ENCODE assay signal across 28 cellular contexts in the genomic region with DNA sequence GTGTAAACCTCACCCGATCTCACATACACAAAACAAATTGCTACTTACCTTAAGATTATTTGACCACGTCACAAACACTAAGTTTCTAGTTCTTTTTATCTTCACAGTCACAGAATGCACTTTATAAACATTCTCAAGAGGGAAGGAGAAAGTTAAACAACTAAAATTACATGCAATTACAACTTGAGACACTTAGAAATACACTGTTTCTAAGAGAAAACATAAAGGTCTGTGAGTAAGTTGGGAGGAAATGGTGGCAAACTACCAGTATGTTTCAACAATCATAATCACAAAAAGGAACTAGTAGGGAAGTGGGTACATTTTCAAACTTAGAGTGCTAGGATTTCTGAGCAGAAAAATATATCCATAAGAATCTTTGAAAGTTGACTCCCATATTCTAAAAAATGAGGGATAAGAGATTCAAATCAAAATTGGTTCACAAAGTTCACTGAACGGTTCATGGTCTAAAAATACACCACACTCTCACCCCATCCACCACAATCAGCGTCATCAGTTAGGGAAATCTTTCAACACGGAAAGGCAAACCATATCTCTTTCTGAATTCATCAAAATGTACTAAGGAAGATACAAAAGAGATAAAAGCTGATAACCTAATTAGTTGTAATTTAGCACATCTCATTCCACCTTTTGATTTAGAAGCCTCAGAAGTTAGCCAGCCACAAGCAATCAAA.
DNase-seq lines count a peak whose midpoint lies in the region; ATAC-seq, FAIRE-seq and TF ChIP-seq lines count a peak whose summit lies in the region.
"Had no signal": no experiment of that assay in that cellular context is flagged by ENCODE, and none has a peak within 500 bp of the region (broad histone marks: within the 10 kb centered on the region; RNA-seq: fewer than 3 reads in every experiment).

No MANE protein-coding gene starts in this region.

- TF ChIP-seq EP300 in GM12878 (IDR thresholded peaks at IDR 0.05; ENCODE audit: borderline replicate concordance in 1 of 2, control insufficient read depth in 1 of 2, low read depth in 2 of 2, low read length in 2 of 2), result no peak
- no peak for TF ChIP-seq EP300 in sigmoid colon (IDR thresholded peaks at IDR 0.05)

- H3K9me3 ChIP-seq in IMR-90 (ENCODE audit: control insufficient read depth, insufficient read depth, low read length), result no peaks in the 10 kb centered on the region
- H3K9me3 ChIP-seq in GM12878 (replicated peaks; ENCODE audit: control insufficient read depth, insufficient read depth, low read length), result no peaks in the 10 kb centered on the region
- H3K9me3 ChIP-seq in mesenchymal stem cell (ENCODE audit: control insufficient read depth, low read length), result no peaks in the 10 kb centered on the region
- H3K9me3 ChIP-seq in sigmoid colon, result no peaks in the 10 kb centered on the region
- H3K9me3 ChIP-seq: lower lobe of right lung, thoracic aorta, uterus had no signal

- H4K5ac ChIP-seq in IMR-90 (ENCODE audit: low read depth, low read length), result no peak overlapping the region

- intact Hi-C loops in IMR-90 (cut with micrococcal nuclease) (no loop called here), GM12878 (cut with micrococcal nuclease; ENCODE audit: unreplicated experiment) (no loop called here), sigmoid colon (cut with DNase I) (no loop called here), Right ventricle myocardium inferior (cut with DNase I) (no loop called here)
- intact Hi-C loops in activated naive CD4-positive, alpha-beta T cell treated with anti-CD3 and anti-CD28 coated beads for 36 hours (cut with micrococcal nuclease), result no loop called here

- H2BK15ac ChIP-seq in IMR-90 (ENCODE audit: low read depth, low read length) (0 out of 3 replicates have a peak overlapping the region, but pooled peaks have one; percentile 74), mesenchymal stem cell (ENCODE audit: low read depth, poor library complexity, severe bottlenecking) (no peak overlapping the region)

- H3K4me1 ChIP-seq in IMR-90 (ENCODE audit: control insufficient read depth, insufficient read depth, low read length), result peaks cover 4% of the 10 kb centered on the region; the same call in 1 of the 2 replicates
- no peaks in the 10 kb centered on the region for H3K4me1 ChIP-seq in GM12878 (ENCODE audit: control insufficient read depth, insufficient read depth, low read length)
- H3K4me1 ChIP-seq in mesenchymal stem cell (ENCODE audit: control insufficient read depth, insufficient read depth, low read depth, low read length), result peaks cover 2% of the 10 kb centered on the region
- peaks cover 0 to 43% (median 32%) of the 10 kb centered on the region in 4 donors for H3K4me1 ChIP-seq in sigmoid colon
- H3K4me1 ChIP-seq: uterus had no signal

- no peak for TF ChIP-seq CTCF in IMR-90 (conservative IDR thresholded peaks at IDR 0.05; ENCODE audit: low read depth, low read length)
- no peak for TF ChIP-seq CTCF in GM12878 (IDR thresholded peaks at IDR 0.05 in 2 of 3, conservative IDR thresholded peaks at IDR 0.05 in 1 of 3; ENCODE audit: control insufficient read depth in 2 of 3, extremely low read depth in 1 of 3, insufficient read depth in 1 of 3, low read depth in 3 of 3, low read length in 3 of 3)
- TF ChIP-seq CTCF in sigmoid colon (IDR thresholded peaks at IDR 0.05), result no peak

- no peaks in the 10 kb centered on the region for H3K27me3 Mint-ChIP-seq in activated naive CD4-positive, alpha-beta T cell treated with anti-CD3 and anti-CD28 coated beads for 36 hours (ENCODE audit: low read depth)
- H3K27me3 Mint-ChIP-seq: activated CD8-positive, alpha-beta T cell treated with anti-CD3 and anti-CD28 coated beads for 36 hours; activated naive CD8-positive, alpha-beta T cell treated with anti-CD3 and anti-CD28 coated beads for 36 hours; central memory CD8-positive, alpha-beta T cell; progenitor cell of endocrine pancreas; T-helper 17 cell had no signal

- DNase-seq in IMR-90, result peak; percentile 51
- no peak for DNase-seq in GM12878 (ENCODE audit: low read depth, low spot score)
- DNase-seq in mesenchymal stem cell, result peak; percentile 72
- no peak for DNase-seq in sigmoid colon
- DNase-seq in NOMO-1 (lab: John Stamatoyannopoulos, UW; ENCODE audit: unreplicated experiment in 2 of 2), result no peak
- no peak for DNase-seq in activated naive CD4-positive, alpha-beta T cell treated with anti-CD3 and anti-CD28 coated beads for 36 hours
- DNase-seq in Right ventricle myocardium inferior (ENCODE audit: missing footprints), result no peak
- DNase-seq: activated CD4-positive, alpha-beta T cell treated with anti-CD3 and anti-CD28 coated beads for 1 hour; activated CD8-positive, alpha-beta T cell treated with anti-CD3 and anti-CD28 coated beads for 36 hours; activated naive CD8-positive, alpha-beta T cell treated with anti-CD3 and anti-CD28 coated beads for 36 hours; Calu3; GOT3; lower lobe of right lung; MM.1S; NCI-H1417; NCI-H345; NCI-H748 treated with DMSO at 0.1 percent for 48 hours; stimulated activated naive CD8-positive, alpha-beta T cell treated with anti-CD3 and anti-CD28 coated beads, Interleukin-15, Interleukin-2, amounts not matched to agents 100 U/mL and 50 U/mL, for 24 hours; T-helper 17 cell; uterus had no signal

- H2AK9ac ChIP-seq in IMR-90 (replicated peaks; ENCODE audit: low read depth, low read length, poor library complexity), result no peak overlapping the region

- in situ Hi-C loops in IMR-90 (cut with MboI; ENCODE audit: low sequenced_read_pairs), result no loop called here
- in situ Hi-C loops in GM12878 (cut with MboI), result no loop called here

- H2AFZ ChIP-seq in IMR-90 (replicated peaks; ENCODE audit: low read length, poor library complexity), result no peak overlapping the region
- H2AFZ ChIP-seq in GM12878 (ENCODE audit: control insufficient read depth, low read depth, low read length), result no peak overlapping the region
- no peak overlapping the region for H2AFZ ChIP-seq in mesenchymal stem cell (ENCODE audit: low read depth, low read length)

- no CpG with 5 or more reads among the region's 5 CpGs for WGBS in IMR-90 (ENCODE audit: extremely low coverage in 2 of 2, insufficient read length in 1 of 2), 2 experiments
- WGBS in GM12878 (ENCODE audit: insufficient coverage, insufficient replicate concordance, low lambda C conversion rate, missing lambda C conversion rate), result 5% methylated on average over 5 of the region's 5 CpGs
- 47% methylated on average over 2 of the region's 5 CpGs for WGBS in mesenchymal stem cell
- 82 to 83% methylated on average over 5 of the region's 5 CpGs for WGBS in sigmoid colon, 2 donors

- H3K14ac ChIP-seq in IMR-90 (replicated peaks; ENCODE audit: low read depth, low read length) (peak overlapping the region; percentile 68; the same call in 1 of the 2 replicates), mesenchymal stem cell (ENCODE audit: low read length in 2 of 2) (no peak overlapping the region)

- no peak overlapping the region for H2BK12ac ChIP-seq in mesenchymal stem cell (ENCODE audit: low read length in 2 of 2)

- H3K79me2 ChIP-seq in GM12878 (ENCODE audit: control insufficient read depth, insufficient read depth, low read length), result no peaks in the 10 kb centered on the region

- no peak overlapping the region for H2BK120ac ChIP-seq in IMR-90 (ENCODE audit: low read depth, low read length)
- H2BK120ac ChIP-seq in mesenchymal stem cell (ENCODE audit: low read depth, low read length), result no peak overlapping the region

- 0 out of 2 replicates have a peak overlapping the region, but pooled peaks have one; percentile 46 for H3K4me2 ChIP-seq in IMR-90 (ENCODE audit: low read depth, low read length)
- no peak overlapping the region for H3K4me2 ChIP-seq in GM12878 (ENCODE audit: control insufficient read depth, insufficient read depth)
- H3K4me2 ChIP-seq in mesenchymal stem cell (ENCODE audit: low read length, poor library complexity, severe bottlenecking), result no peak overlapping the region

- no peak for FAIRE-seq in GM12878 (lab: Jason Lieb, UNC)
- FAIRE-seq: K562 had no signal

- H3K36me3 Mint-ChIP-seq in activated naive CD4-positive, alpha-beta T cell treated with anti-CD3 and anti-CD28 coated beads for 36 hours (ENCODE audit: low read depth), result no peaks in the 10 kb centered on the region
- H3K36me3 Mint-ChIP-seq: activated naive CD8-positive, alpha-beta T cell treated with anti-CD3 and anti-CD28 coated beads for 36 hours; CD14-positive monocyte had no signal

- H3K9ac ChIP-seq in IMR-90 (ENCODE audit: low read depth, low read length) (no peak overlapping the region), GM12878 (ENCODE audit: control insufficient read depth, insufficient read depth, low read length) (no peak overlapping the region), mesenchymal stem cell (ENCODE audit: low read length) (no peak overlapping the region)

- 0 out of 2 replicates have a peak overlapping the region, but pooled peaks have one; percentile 42 for H3K18ac ChIP-seq in IMR-90 (ENCODE audit: low read depth, low read length)
- H3K18ac ChIP-seq in mesenchymal stem cell (ENCODE audit: low read depth in 1 of 2, low read length in 2 of 2), result no peak overlapping the region

- peaks cover 4% of the 10 kb centered on the region; the same call in 1 of the 2 replicates for H3K36me3 ChIP-seq in IMR-90 (ENCODE audit: control insufficient read depth, insufficient read depth, low read length)
- H3K36me3 ChIP-seq in GM12878 (ENCODE audit: control insufficient read depth in 2 of 2, insufficient read depth in 2 of 2, low read length in 1 of 2), result no peaks in the 10 kb centered on the region
- H3K36me3 ChIP-seq in mesenchymal stem cell (ENCODE audit: control insufficient read depth in 1 of 2, insufficient read depth in 2 of 2, low read depth in 1 of 2, low read length in 2 of 2), result peaks cover 5 to 54% of the 10 kb centered on the region in 2 experiments
- no peaks in the 10 kb centered on the region for H3K36me3 ChIP-seq in sigmoid colon
- H3K36me3 ChIP-seq: lower lobe of right lung, thoracic aorta, uterus had no signal

- CTCF ChIA-PET in IMR-90 (lab: Yijun Ruan, JAX) (no interaction called here), GM12878 (lab: Yijun Ruan, JAX) (no interaction called here)
- CTCF ChIA-PET in activated naive CD4-positive, alpha-beta T cell treated with anti-CD3 and anti-CD28 coated beads for 36 hours (lab: Charles Lee), result no interaction called here

- no peaks in the 10 kb centered on the region for H4K20me1 ChIP-seq in IMR-90 (ENCODE audit: insufficient read depth, low read length)
- no peaks in the 10 kb centered on the region for H4K20me1 ChIP-seq in GM12878 (ENCODE audit: control insufficient read depth, insufficient read depth)

- peak; percentile 40 for ATAC-seq in IMR-90 (ENCODE audit: low read depth)
- ATAC-seq in GM12878, result peak; percentile 53
- no peak for ATAC-seq in Right ventricle myocardium inferior
- ATAC-seq in HG03460 (IDR thresholded peaks at IDR 0.05; ENCODE audit: unreplicated experiment), result no peak
- ATAC-seq: activated CD8-positive, alpha-beta T cell treated with anti-CD3 and anti-CD28 coated beads for 36 hours; K562; lower lobe of right lung; stimulated activated naive CD8-positive, alpha-beta T cell treated with anti-CD3 and anti-CD28 coated beads, Interleukin-15, Interleukin-2, amounts not matched to agents 100 U/mL and 50 U/mL, for 24 hours; T-helper 17 cell had no signal

- H3K27ac ChIP-seq in IMR-90 (ENCODE audit: insufficient read depth, low read length) (no peak overlapping the region; the same call in 1 of the 2 replicates), GM12878 (ENCODE audit: control insufficient read depth, insufficient read depth) (no peak overlapping the region), mesenchymal stem cell (ENCODE audit: low read length, poor library complexity, severe bottlenecking) (no peak overlapping the region), sigmoid colon (peak overlapping the region in 3 of 4 donors; percentile 23 to 61 (median 60))
- H3K27ac ChIP-seq: lower lobe of right lung, RWPE1, SK-N-MC, thoracic aorta had no signal

- TF ChIP-seq POLR2A in IMR-90 (IDR thresholded peaks at IDR 0.05; ENCODE audit: low read depth, low read length), result no peak
- no peak for TF ChIP-seq POLR2A in GM12878 (IDR thresholded peaks at IDR 0.05; ENCODE audit: low read depth, low read length)
- no peak for TF ChIP-seq POLR2A in sigmoid colon (IDR thresholded peaks at IDR 0.05)

- H3K9me3 Mint-ChIP-seq in activated naive CD4-positive, alpha-beta T cell treated with anti-CD3 and anti-CD28 coated beads for 36 hours, result peaks cover 3% of the 10 kb centered on the region
- H3K9me3 Mint-ChIP-seq: activated CD8-positive, alpha-beta T cell treated with anti-CD3 and anti-CD28 coated beads for 36 hours; activated naive CD8-positive, alpha-beta T cell treated with anti-CD3 and anti-CD28 coated beads for 36 hours had no signal

- no TSS peak for BruUV-seq in IMR-90 (replicated peaks; lab: Mats Ljungman, UMichigan)
- BruUV-seq in GM12878 (replicated peaks; lab: Mats Ljungman, UMichigan), result no TSS peak

- H3K4me3 Mint-ChIP-seq in activated naive CD4-positive, alpha-beta T cell treated with anti-CD3 and anti-CD28 coated beads for 36 hours, result no peak overlapping the region
- H3K4me3 Mint-ChIP-seq: activated CD8-positive, alpha-beta T cell treated with anti-CD3 and anti-CD28 coated beads for 36 hours; activated naive CD8-positive, alpha-beta T cell treated with anti-CD3 and anti-CD28 coated beads for 36 hours; CD14-positive monocyte; central memory CD8-positive, alpha-beta T cell; T-helper 17 cell had no signal

- SMC1A ChIA-PET in GM12878 (lab: Charles Lee; ENCODE audit: uncharacterized antibody, unreplicated experiment), result interaction anchor here (2.7 kb wide), 1 partner anchor 8 kb away, joined by 7 read pairs; no protein-coding TSS in a partner anchor

- POLR2A ChIA-PET in IMR-90 (lab: Charles Lee; ENCODE audit: unreplicated experiment), result no interaction called here
- POLR2A ChIA-PET in GM12878 (lab: Charles Lee), result no interaction called here

- H3K4me3 ChIP-seq in IMR-90 (ENCODE audit: insufficient read depth, low read depth, low read length), result no peak overlapping the region
- no peak overlapping the region for H3K4me3 ChIP-seq in GM12878
- no peak overlapping the region for H3K4me3 ChIP-seq in mesenchymal stem cell (ENCODE audit: insufficient read depth in 1 of 2, low read depth in 1 of 2, low read length in 2 of 2)
- H3K4me3 ChIP-seq in sigmoid colon, result no peak overlapping the region
- H3K4me3 ChIP-seq: K562, lower lobe of right lung, SK-N-MC, thoracic aorta, uterus had no signal

- dilution Hi-C loops in IMR-90 (cut with HindIII; ENCODE audit: low sequenced_read_pairs, unreplicated experiment), result no loop called here

- RAD21 ChIA-PET in GM12878 (lab: Charles Lee; ENCODE audit: unreplicated experiment), result no interaction called here

- H3K9me1 ChIP-seq in IMR-90 (ENCODE audit: insufficient read depth, low read length), result 0 out of 2 replicates have a peak, but pooled peaks cover 5% of the 10 kb centered on the region

- H2BK20ac ChIP-seq in IMR-90 (ENCODE audit: low read depth, low read length), result no peak overlapping the region

- peaks cover 35 to 57% of the 10 kb centered on the region in 2 experiments for H3K79me1 ChIP-seq in IMR-90 (ENCODE audit: low read depth in 1 of 2, low read length in 2 of 2)
- peaks cover 30% of the 10 kb centered on the region for H3K79me1 ChIP-seq in mesenchymal stem cell (replicated peaks; ENCODE audit: low read length, poor library complexity, severe bottlenecking)

- H3K27me3 ChIP-seq in IMR-90 (ENCODE audit: control insufficient read depth, insufficient read depth, low read length) (no peaks in the 10 kb centered on the region), GM12878 (replicated peaks in 1 of 2; ENCODE audit: control insufficient read depth in 2 of 2, insufficient read depth in 2 of 2, low read length in 1 of 2) (no peaks in the 10 kb centered on the region), mesenchymal stem cell (ENCODE audit: control insufficient read depth in 1 of 2, insufficient read depth in 1 of 2, low read length in 2 of 2) (no peaks in the 10 kb centered on the region), sigmoid colon (no peaks in the 10 kb centered on the region)
- H3K27me3 ChIP-seq: uterus had no signal

- 0 out of 4 replicates have a peak overlapping the region, but pooled peaks of 1 of the 2 experiments have one; percentile 51 for H4K8ac ChIP-seq in IMR-90 (ENCODE audit: low read depth in 2 of 2, low read length in 2 of 2)
- H4K8ac ChIP-seq in mesenchymal stem cell (ENCODE audit: low read length), result no peak overlapping the region

- H2AK5ac ChIP-seq in IMR-90 (ENCODE audit: low read depth, low read length) (no peak overlapping the region), mesenchymal stem cell (ENCODE audit: low read length, severe bottlenecking) (no peak overlapping the region)

- H3K27ac Mint-ChIP-seq in activated naive CD4-positive, alpha-beta T cell treated with anti-CD3 and anti-CD28 coated beads for 36 hours, result no peak overlapping the region
- H3K27ac Mint-ChIP-seq: activated CD8-positive, alpha-beta T cell treated with anti-CD3 and anti-CD28 coated beads for 36 hours; activated naive CD8-positive, alpha-beta T cell treated with anti-CD3 and anti-CD28 coated beads for 36 hours; CD14-positive monocyte; progenitor cell of endocrine pancreas; T-helper 17 cell had no signal

- H3K23ac ChIP-seq in IMR-90 (ENCODE audit: low read depth, low read length) (no peak overlapping the region), mesenchymal stem cell (ENCODE audit: low read length in 2 of 2) (no peak overlapping the region)

- 0 out of 2 replicates have a peak overlapping the region, but pooled peaks have one; percentile 55 for H4K91ac ChIP-seq in IMR-90 (ENCODE audit: insufficient read depth, low read depth, low read length)
- H4K91ac ChIP-seq in mesenchymal stem cell (ENCODE audit: low read length), result no peak overlapping the region

- H2BK5ac ChIP-seq in IMR-90 (ENCODE audit: low read depth, low read length, poor library complexity, severe bottlenecking) (peak overlapping the region; percentile 62), mesenchymal stem cell (ENCODE audit: low read depth, low read length, poor library complexity, severe bottlenecking) (no peak overlapping the region)

- H3K4me1 Mint-ChIP-seq in activated naive CD4-positive, alpha-beta T cell treated with anti-CD3 and anti-CD28 coated beads for 36 hours (ENCODE audit: low read depth), result no peaks in the 10 kb centered on the region
- H3K4me1 Mint-ChIP-seq: activated naive CD8-positive, alpha-beta T cell treated with anti-CD3 and anti-CD28 coated beads for 36 hours; CD14-positive monocyte; central memory CD8-positive, alpha-beta T cell; T-helper 17 cell had no signal

- H3K56ac ChIP-seq in IMR-90 (ENCODE audit: extremely low read depth, insufficient read depth, low read length), result no peak overlapping the region

- TF ChIP-seq RAD21 in IMR-90 (IDR thresholded peaks at IDR 0.05; ENCODE audit: low read length) (no peak), GM12878 (IDR thresholded peaks at IDR 0.05; ENCODE audit: insufficient read depth, low read depth, low read length) (no peak)

- H3K4ac ChIP-seq in IMR-90 (ENCODE audit: low read depth, low read length), result no peak overlapping the region
- H3K4ac ChIP-seq in mesenchymal stem cell (ENCODE audit: low read depth in 1 of 2, low read length in 2 of 2), result no peak overlapping the region

Comparison
In these comparisons a context has a peak if more than half of its experiments do, and no peak if none do; other contexts are left out.
1. ATAC-seq: peak in IMR-90 (single experiment) and GM12878 (single experiment); none in Right ventricle myocardium inferior (single experiment) and HG03460 (single experiment).
2. DNase-seq: peak in IMR-90 (single experiment) and mesenchymal stem cell (single experiment); none in GM12878 (single experiment), sigmoid colon (single experiment), NOMO-1 (0 of 2), activated naive CD4-positive, alpha-beta T cell treated with anti-CD3 and anti-CD28 coated beads for 36 hours (single experiment) and Right ventricle myocardium inferior (single experiment).
3. H3K27ac ChIP-seq: peak in sigmoid colon (3 of 4); none in IMR-90 (single experiment), GM12878 (single experiment) and mesenchymal stem cell (single experiment).